8 cellular contexts compared by ENCODE assay signal in genomic region chr4:148056879-148057278, GRCh38.
DNase-seq lines count a peak whose midpoint lies in the region; ATAC-seq and TF ChIP-seq lines count a peak whose summit lies in the region.

No MANE protein-coding gene starts in this region.

- peak overlapping the region; percentile 33 for H3K4me3 Mint-ChIP-seq in CD8-positive, alpha-beta T cell
- H3K4me3 Mint-ChIP-seq in T-helper 1 cell treated with Interleukin-12 subunit alpha and Interleukin-12 subunit beta and Interleukin-4 antibody, amounts not matched to agents 30 μg/mL and 1 μg/mL, for 36 hours: no peak overlapping the region
- no peak overlapping the region for H3K4me3 Mint-ChIP-seq in stimulated activated naive B cell treated with anti-CD40 and anti-IgM and Interleukin-4, amounts not matched to agents 10 μg/mL and 1 μg/mL and 100 μg/mL, for 72 hours

- H2AFZ ChIP-seq in hepatocyte: no peak overlapping the region

- intact Hi-C loops in CD8-positive, alpha-beta T cell (cut with DNase I, micrococcal nuclease): loop anchor here (5.0 to 10.0 kb wide), 5 partner anchors 95 to 442 kb away; partner anchors contain the start of genes NR3C2 (in 1 of the 2) and TMEM184C (in 1 of the 2)

- no peak overlapping the region for H3K4me2 ChIP-seq in hepatocyte

- no peak overlapping the region for H3K9ac ChIP-seq in liver (ENCODE audit: low read depth in 1 of 2, low read length in 2 of 2)

- POLR2A ChIA-PET in CD8-positive, alpha-beta T cell (lab: Charles Lee): interaction anchor here (1.0 to 8.2 kb wide), 4 partner anchors 12 to 386 kb away, joined by 4 to 93 read pairs (median 8); partner anchors contain the start of gene NR3C2

- WGBS in liver: 65% methylated on average over 6 of the region's 6 CpGs
- WGBS in hepatocyte (ENCODE audit: low lambda C conversion rate, missing lambda C conversion rate): 79% methylated on average over 6 of the region's 6 CpGs

- H3K36me3 Mint-ChIP-seq in CD8-positive, alpha-beta T cell: peaks cover 16% of the 10 kb centered on the region
- peaks cover 12% of the 10 kb centered on the region for H3K36me3 Mint-ChIP-seq in T-helper 1 cell treated with Interleukin-12 subunit alpha and Interleukin-12 subunit beta and Interleukin-4 antibody, amounts not matched to agents 30 μg/mL and 1 μg/mL, for 36 hours (ENCODE audit: low read depth)
- H3K36me3 Mint-ChIP-seq in stimulated activated naive B cell treated with anti-CD40 and anti-IgM and Interleukin-4, amounts not matched to agents 10 μg/mL and 1 μg/mL and 100 μg/mL, for 72 hours: no peaks in the 10 kb centered on the region

- TF ChIP-seq RAD21 in liver (IDR thresholded peaks at IDR 0.05): peak; percentile 53 to 68

- H3K27me3 Mint-ChIP-seq in CD8-positive, alpha-beta T cell (ENCODE audit: low read depth): no peaks in the 10 kb centered on the region
- no peaks in the 10 kb centered on the region for H3K27me3 Mint-ChIP-seq in T-helper 1 cell treated with Interleukin-12 subunit alpha and Interleukin-12 subunit beta and Interleukin-4 antibody, amounts not matched to agents 30 μg/mL and 1 μg/mL, for 36 hours (ENCODE audit: low read depth)
- H3K27me3 Mint-ChIP-seq in stimulated activated naive B cell treated with anti-CD40 and anti-IgM and Interleukin-4, amounts not matched to agents 10 μg/mL and 1 μg/mL and 100 μg/mL, for 72 hours: peaks cover 0 to 9% of the 10 kb centered on the region in 2 donors

- no peaks in the 10 kb centered on the region for H3K9me2 ChIP-seq in hepatocyte (replicated peaks; ENCODE audit: insufficient read depth)

- H3K4me1 Mint-ChIP-seq in CD8-positive, alpha-beta T cell (ENCODE audit: low read depth): peaks cover 93% of the 10 kb centered on the region
- H3K4me1 Mint-ChIP-seq in T-helper 1 cell treated with Interleukin-12 subunit alpha and Interleukin-12 subunit beta and Interleukin-4 antibody, amounts not matched to agents 30 μg/mL and 1 μg/mL, for 36 hours (ENCODE audit: low read depth): peaks cover 66% of the 10 kb centered on the region
- peaks cover 40 to 71% of the 10 kb centered on the region in 2 donors for H3K4me1 Mint-ChIP-seq in stimulated activated naive B cell treated with anti-CD40 and anti-IgM and Interleukin-4, amounts not matched to agents 10 μg/mL and 1 μg/mL and 100 μg/mL, for 72 hours

- H3K27ac ChIP-seq in CD8-positive, alpha-beta T cell (ENCODE audit: low read depth, low read length): no peak overlapping the region
- peak overlapping the region; percentile 69 for H3K27ac ChIP-seq in angular gyrus (ENCODE audit: low read depth, low read length)
- H3K27ac ChIP-seq in liver (ENCODE audit: low read depth in 1 of 2, low read length in 2 of 2): peak overlapping the region in 1 of 2 donors; percentile 30
- no peak overlapping the region for H3K27ac ChIP-seq in hepatocyte

- TF ChIP-seq CTCF in CD8-positive, alpha-beta T cell (IDR thresholded peaks at IDR 0.05): no peak
- TF ChIP-seq CTCF in liver (IDR thresholded peaks at IDR 0.05; ENCODE audit: low read depth, low read length, missing input control) (no peak), hepatocyte (IDR thresholded peaks at IDR 0.05; ENCODE audit: poor library complexity) (no peak)

- no peaks in the 10 kb centered on the region for H4K20me1 ChIP-seq in hepatocyte (ENCODE audit: insufficient read depth, poor library complexity, severe bottlenecking)

- peak overlapping the region; percentile 94 for H3K27ac Mint-ChIP-seq in CD8-positive, alpha-beta T cell
- H3K27ac Mint-ChIP-seq in T-helper 1 cell treated with Interleukin-12 subunit alpha and Interleukin-12 subunit beta and Interleukin-4 antibody, amounts not matched to agents 30 μg/mL and 1 μg/mL, for 36 hours: peak overlapping the region; percentile 5
- no peak overlapping the region for H3K27ac Mint-ChIP-seq in stimulated activated naive B cell treated with anti-CD40 and anti-IgM and Interleukin-4, amounts not matched to agents 10 μg/mL and 1 μg/mL and 100 μg/mL, for 72 hours

- peak; percentile 30 to 78 (median 60) for DNase-seq in CD8-positive, alpha-beta T cell
- DNase-seq in stimulated activated naive B cell treated with anti-CD40 and anti-IgM and Interleukin-4, amounts not matched to agents 10 μg/mL and 1 μg/mL and 100 μg/mL, for 72 hours: peak; percentile 85
- DNase-seq in hepatocyte (ENCODE audit: low spot score): no peak

- no peaks in the 10 kb centered on the region for H3K36me3 ChIP-seq in CD8-positive, alpha-beta T cell (ENCODE audit: insufficient read depth, low read length)
- H3K36me3 ChIP-seq in liver (ENCODE audit: control insufficient read depth in 4 of 4, insufficient read depth in 3 of 4, low read depth in 1 of 4, low read length in 3 of 4) (no peaks in the 10 kb centered on the region), hepatocyte (replicated peaks; ENCODE audit: insufficient read depth, low read depth) (no peaks in the 10 kb centered on the region)

- H3K9me3 ChIP-seq in CD8-positive, alpha-beta T cell (ENCODE audit: low read length): no peaks in the 10 kb centered on the region
- H3K9me3 ChIP-seq in liver (ENCODE audit: control insufficient read depth in 4 of 4, low read length in 3 of 4): no peaks in the 10 kb centered on the region
- no peaks in the 10 kb centered on the region for H3K9me3 ChIP-seq in hepatocyte (ENCODE audit: low read depth)

- H3K4me1 ChIP-seq in CD8-positive, alpha-beta T cell (ENCODE audit: insufficient read depth, low read length): peaks cover 94% of the 10 kb centered on the region
- H3K4me1 ChIP-seq in liver (ENCODE audit: control insufficient read depth in 4 of 4, insufficient read depth in 4 of 4, low read length in 3 of 4) (peaks cover 0 to 39% (median 21%) of the 10 kb centered on the region in 4 donors), hepatocyte (ENCODE audit: insufficient read depth) (no peaks in the 10 kb centered on the region)

- H3K27me3 ChIP-seq in CD8-positive, alpha-beta T cell (ENCODE audit: insufficient read depth, low read length): no peaks in the 10 kb centered on the region
- H3K27me3 ChIP-seq in liver (ENCODE audit: control insufficient read depth in 4 of 4, insufficient read depth in 4 of 4, low read length in 3 of 4) (no peaks in the 10 kb centered on the region), hepatocyte (no peaks in the 10 kb centered on the region)

- peaks cover 5% of the 10 kb centered on the region for H3K79me2 ChIP-seq in hepatocyte

- CTCF ChIA-PET in CD8-positive, alpha-beta T cell (lab: Charles Lee): interaction anchor here (0.8 to 1.9 kb wide), 11 partner anchors 9 to 957 kb away, joined by 3 to 11 read pairs (median 3); no protein-coding TSS in a partner anchor

- H3K9me3 Mint-ChIP-seq in CD8-positive, alpha-beta T cell: peaks cover 2% of the 10 kb centered on the region
- H3K9me3 Mint-ChIP-seq in T-helper 1 cell treated with Interleukin-12 subunit alpha and Interleukin-12 subunit beta and Interleukin-4 antibody, amounts not matched to agents 30 μg/mL and 1 μg/mL, for 36 hours: no peaks in the 10 kb centered on the region
- no peaks in the 10 kb centered on the region for H3K9me3 Mint-ChIP-seq in stimulated activated naive B cell treated with anti-CD40 and anti-IgM and Interleukin-4, amounts not matched to agents 10 μg/mL and 1 μg/mL and 100 μg/mL, for 72 hours

- peak; percentile 59 for ATAC-seq in CD8-positive, alpha-beta T cell
- peak; percentile 81 for ATAC-seq in GM19468 (IDR thresholded peaks at IDR 0.05; ENCODE audit: extremely low read depth, unreplicated experiment)
- peak; percentile 82 for ATAC-seq in HG03521 (IDR thresholded peaks at IDR 0.05; ENCODE audit: unreplicated experiment)
- peak; percentile 97 for ATAC-seq in stimulated activated naive B cell treated with anti-CD40 and anti-IgM and Interleukin-4, amounts not matched to agents 10 μg/mL and 1 μg/mL and 100 μg/mL, for 72 hours (replicated peaks)

- no peak overlapping the region for H3K4me3 ChIP-seq in CD8-positive, alpha-beta T cell (ENCODE audit: low read depth, low read length)
- H3K4me3 ChIP-seq in liver (ENCODE audit: low read depth in 1 of 3, low read length in 3 of 3) (no peak overlapping the region), hepatocyte (no peak overlapping the region)

TF ChIP-seq in liver, 16 proteins besides CTCF, POLR2A, EP300 and RAD21:
- TF ChIP-seq EGR1 (IDR thresholded peaks at IDR 0.05; ENCODE audit: low read depth in 2 of 2) (no peak), HNF4A (conservative IDR thresholded peaks at IDR 0.05) (no peak), MAX (IDR thresholded peaks at IDR 0.05) (no peak), JUND (IDR thresholded peaks at IDR 0.05) (peak in 1 of 2 donors; percentile 75)
